Comparison of ENCODE assay signal across 35 cellular contexts in genomic region chr5:43893951-43894684, GRCh38.
"Had no signal": no experiment of that assay in that cellular context is flagged by ENCODE, and none has a peak within 500 bp of the region (broad histone marks: within the 10 kb centered on the region; RNA-seq: fewer than 3 reads in every experiment).

No MANE protein-coding gene starts in this region.

- H3K27ac ChIP-seq: adrenal gland, breast epithelium, cardiac muscle cell, colonic mucosa, epithelial cell of prostate, esophagus squamous epithelium, heart left ventricle, WERI-Rb-1 had no signal

- H3K4me1 Mint-ChIP-seq: activated B cell treated with CpG ODN at 0.5 μM for 24 hours; activated CD4-positive, alpha-beta T cell treated with anti-CD3 and anti-CD28 coated beads, Interleukin-2, amount 10 ng/mL, durations not matched to agents 24 days and 14 days; activated CD8-positive, alpha-beta memory T cell treated with anti-CD3 and anti-CD28 coated beads, Interleukin-2, amount 10 ng/mL, durations not matched to agents 7 days and 5 days; activated naive CD4-positive, alpha-beta T cell treated with anti-CD3 and anti-CD28 coated beads, Interleukin-2, amount 50 U/mL, for 24 hours; activated naive CD8-positive, alpha-beta T cell treated with anti-CD3 and anti-CD28 coated beads for 36 hours; activated naive CD8-positive, alpha-beta T cell treated with anti-CD3 and anti-CD28 coated beads, Interleukin-2, amount 50 U/mL, for 24 hours; brain; T-helper 17 cell had no signal

- H3K36me3 ChIP-seq: adrenal gland, breast epithelium, cardiac muscle cell, colonic mucosa, esophagus squamous epithelium, heart left ventricle, WERI-Rb-1 had no signal

- H3K9me3 ChIP-seq: adrenal gland, breast epithelium, colonic mucosa, esophagus squamous epithelium, heart left ventricle had no signal

- H3K36me3 Mint-ChIP-seq: activated CD4-positive, alpha-beta memory T cell treated with anti-CD3 and anti-CD28 coated beads for 36 hours; activated CD8-positive, alpha-beta memory T cell treated with anti-CD3 and anti-CD28 coated beads, Interleukin-2, amount 10 ng/mL, durations not matched to agents 7 days and 5 days; activated naive CD4-positive, alpha-beta T cell treated with anti-CD3 and anti-CD28 coated beads, Interleukin-2, amount 50 U/mL, for 24 hours; activated naive CD8-positive, alpha-beta T cell treated with anti-CD3 and anti-CD28 coated beads for 36 hours; brain had no signal

- H3K27ac Mint-ChIP-seq: activated B cell treated with CpG ODN at 0.5 μM for 24 hours; activated CD4-positive, alpha-beta memory T cell treated with anti-CD3 and anti-CD28 coated beads for 36 hours; activated CD4-positive, alpha-beta T cell treated with anti-CD3 and anti-CD28 coated beads, Interleukin-2, amount 10 ng/mL, durations not matched to agents 24 days and 14 days; activated CD8-positive, alpha-beta memory T cell treated with anti-CD3 and anti-CD28 coated beads, Interleukin-2, amount 10 ng/mL, durations not matched to agents 7 days and 5 days; activated CD8-positive, alpha-beta T cell treated with anti-CD3 and anti-CD28 coated beads, Interleukin-2, amount 10 ng/mL, durations not matched to agents 7 days and 5 days; activated naive CD4-positive, alpha-beta T cell treated with anti-CD3 and anti-CD28 coated beads for 36 hours; activated naive CD4-positive, alpha-beta T cell treated with anti-CD3 and anti-CD28 coated beads, Interleukin-2, amount 50 U/mL, for 24 hours; activated naive CD8-positive, alpha-beta T cell treated with anti-CD3 and anti-CD28 coated beads for 36 hours; activated naive CD8-positive, alpha-beta T cell treated with anti-CD3 and anti-CD28 coated beads, Interleukin-2, amount 50 U/mL, for 24 hours; activated T-helper 1 cell treated with anti-CD3 and anti-CD28 coated beads, Interleukin-12 subunit alpha, Interleukin-12 subunit beta, Interleukin-2, Interleukin-4 antibody, amounts not matched to agents 30 ng/mL and 10 ng/mL and 1 ng/mL, durations not matched to agents 14 hours and 24 hours and 36 hours; activated T-helper 2 cell treated with anti-CD3 and anti-CD28 coated beads, Interferon-gamma antibody, Interleukin-2, Interleukin-4, amounts not matched to agents 10 μg/mL and 5 μg/mL and 100 μg/mL, durations not matched to agents 14 hours and 24 hours and 36 hours; brain; T-helper 17 cell; T-helper 2 cell treated with Interferon-gamma antibody and Interleukin-4, amounts not matched to agents 5 μg/mL and 100 μg/mL, for 36 hours had no signal

- DNase-seq: activated B cell treated with CpG ODN at 0.5 μM for 24 hours; activated CD4-positive, alpha-beta memory T cell treated with anti-CD3 and anti-CD28 coated beads for 36 hours; activated CD4-positive, alpha-beta T cell treated with anti-CD3 and anti-CD28 coated beads, Interleukin-2, amount 10 ng/mL, durations not matched to agents 24 days and 14 days; activated CD8-positive, alpha-beta memory T cell treated with anti-CD3 and anti-CD28 coated beads, Interleukin-2, amount 10 ng/mL, durations not matched to agents 7 days and 5 days; activated CD8-positive, alpha-beta memory T cell treated with anti-CD3 and anti-CD28 coated beads, Interleukin-2, amount 50 U/mL, for 4 hours; activated CD8-positive, alpha-beta T cell treated with anti-CD3 and anti-CD28 coated beads, Interleukin-2, amount 10 ng/mL, durations not matched to agents 7 days and 5 days; activated effector memory CD4-positive, alpha-beta T cell treated with anti-CD3 and anti-CD28 coated beads, Interleukin-2, amount 50 U/mL, for 16 hours; activated naive CD4-positive, alpha-beta T cell treated with anti-CD3 and anti-CD28 coated beads for 36 hours; activated naive CD8-positive, alpha-beta T cell treated with anti-CD3 and anti-CD28 coated beads for 36 hours; activated naive CD8-positive, alpha-beta T cell treated with anti-CD3 and anti-CD28 coated beads, Interleukin-2, amount 50 U/mL, for 24 hours; activated T-cell treated with anti-CD3 and anti-CD28 coated beads, Interleukin-2, amount 50 U/mL, for 1 hour; activated T-cell treated with anti-CD3 and anti-CD28 coated beads, Interleukin-2, amount 50 U/mL, for 48 hours; adrenal gland; amygdala; aorta; central memory CD4-positive, alpha-beta T cell; cerebellar nuclear complex; colonic mucosa; effector CD8-positive, alpha-beta T cell; esophagus squamous epithelium; glutamatergic neuron; heart left ventricle; T-helper 1 cell; T-helper 17 cell; T1000; WERI-Rb-1 had no signal

- ATAC-seq: activated CD4-positive, CD25-positive, alpha-beta regulatory T cell treated with anti-CD3 and anti-CD28 coated beads, Interleukin-2, amount 50 U/mL, for 24 hours; activated CD8-positive, alpha-beta memory T cell treated with anti-CD3 and anti-CD28 coated beads, Interleukin-2, amount 10 ng/mL, durations not matched to agents 7 days and 5 days; activated CD8-positive, alpha-beta T cell treated with anti-CD3 and anti-CD28 coated beads, Interleukin-2, amount 10 ng/mL, durations not matched to agents 7 days and 5 days; activated naive CD8-positive, alpha-beta T cell treated with anti-CD3 and anti-CD28 coated beads, Interleukin-2, amount 50 U/mL, for 24 hours; heart left ventricle; T-helper 17 cell had no signal

- H3K4me3 ChIP-seq: adrenal gland, breast epithelium, cardiac muscle cell, colonic mucosa, esophagus squamous epithelium, heart left ventricle had no signal

- H3K27me3 ChIP-seq: adrenal gland, breast epithelium, cardiac muscle cell, colonic mucosa, esophagus squamous epithelium, heart left ventricle had no signal

- H3K9me3 Mint-ChIP-seq: activated B cell treated with CpG ODN at 0.5 μM for 24 hours; activated CD4-positive, alpha-beta T cell treated with anti-CD3 and anti-CD28 coated beads, Interleukin-2, amount 10 ng/mL, durations not matched to agents 24 days and 14 days; activated naive CD4-positive, alpha-beta T cell treated with anti-CD3 and anti-CD28 coated beads for 36 hours; activated naive CD4-positive, alpha-beta T cell treated with anti-CD3 and anti-CD28 coated beads, Interleukin-2, amount 50 U/mL, for 24 hours; activated naive CD8-positive, alpha-beta T cell treated with anti-CD3 and anti-CD28 coated beads for 36 hours; activated naive CD8-positive, alpha-beta T cell treated with anti-CD3 and anti-CD28 coated beads, Interleukin-2, amount 50 U/mL, for 24 hours; activated T-helper 1 cell treated with anti-CD3 and anti-CD28 coated beads, Interleukin-12 subunit alpha, Interleukin-12 subunit beta, Interleukin-2, Interleukin-4 antibody, amounts not matched to agents 30 ng/mL and 10 ng/mL and 1 ng/mL, durations not matched to agents 14 hours and 24 hours and 36 hours; activated T-helper 2 cell treated with anti-CD3 and anti-CD28 coated beads, Interferon-gamma antibody, Interleukin-2, Interleukin-4, amounts not matched to agents 10 μg/mL and 5 μg/mL and 100 μg/mL, durations not matched to agents 14 hours and 24 hours and 36 hours; brain; T-helper 2 cell treated with Interferon-gamma antibody and Interleukin-4, amounts not matched to agents 5 μg/mL and 100 μg/mL, for 36 hours had no signal

- H3K4me3 Mint-ChIP-seq: activated B cell treated with CpG ODN at 0.5 μM for 24 hours; activated CD4-positive, alpha-beta memory T cell treated with anti-CD3 and anti-CD28 coated beads for 36 hours; activated CD4-positive, alpha-beta T cell treated with anti-CD3 and anti-CD28 coated beads, Interleukin-2, amount 10 ng/mL, durations not matched to agents 24 days and 14 days; activated CD8-positive, alpha-beta memory T cell treated with anti-CD3 and anti-CD28 coated beads, Interleukin-2, amount 10 ng/mL, durations not matched to agents 7 days and 5 days; activated CD8-positive, alpha-beta T cell treated with anti-CD3 and anti-CD28 coated beads, Interleukin-2, amount 10 ng/mL, durations not matched to agents 7 days and 5 days; activated naive CD4-positive, alpha-beta T cell treated with anti-CD3 and anti-CD28 coated beads for 36 hours; activated naive CD4-positive, alpha-beta T cell treated with anti-CD3 and anti-CD28 coated beads, Interleukin-2, amount 50 U/mL, for 24 hours; activated naive CD8-positive, alpha-beta T cell treated with anti-CD3 and anti-CD28 coated beads for 36 hours; activated naive CD8-positive, alpha-beta T cell treated with anti-CD3 and anti-CD28 coated beads, Interleukin-2, amount 50 U/mL, for 24 hours; activated T-helper 1 cell treated with anti-CD3 and anti-CD28 coated beads, Interleukin-12 subunit alpha, Interleukin-12 subunit beta, Interleukin-2, Interleukin-4 antibody, amounts not matched to agents 30 ng/mL and 10 ng/mL and 1 ng/mL, durations not matched to agents 14 hours and 24 hours and 36 hours; brain; T-helper 17 cell; T-helper 2 cell treated with Interferon-gamma antibody and Interleukin-4, amounts not matched to agents 5 μg/mL and 100 μg/mL, for 36 hours had no signal

- H3K4me1 ChIP-seq: adrenal gland, breast epithelium, colonic mucosa, esophagus squamous epithelium had no signal

- H3K27me3 Mint-ChIP-seq: activated B cell treated with CpG ODN at 0.5 μM for 24 hours; activated CD4-positive, alpha-beta memory T cell treated with anti-CD3 and anti-CD28 coated beads for 36 hours; activated CD4-positive, alpha-beta T cell treated with anti-CD3 and anti-CD28 coated beads, Interleukin-2, amount 10 ng/mL, durations not matched to agents 24 days and 14 days; activated CD8-positive, alpha-beta memory T cell treated with anti-CD3 and anti-CD28 coated beads, Interleukin-2, amount 10 ng/mL, durations not matched to agents 7 days and 5 days; activated naive CD4-positive, alpha-beta T cell treated with anti-CD3 and anti-CD28 coated beads, Interleukin-2, amount 50 U/mL, for 24 hours; activated naive CD8-positive, alpha-beta T cell treated with anti-CD3 and anti-CD28 coated beads for 36 hours; activated naive CD8-positive, alpha-beta T cell treated with anti-CD3 and anti-CD28 coated beads, Interleukin-2, amount 50 U/mL, for 24 hours had no signal
